In genomic region chr1:211527888-211528287, GRCh38 we compare ENCODE assay signal across 25 cellular contexts.
DNase-seq lines count a peak whose midpoint lies in the region; ATAC-seq lines count a peak whose summit lies in the region.
"Had no signal": no experiment of that assay in that cellular context is flagged by ENCODE, and none has a peak within 500 bp of the region (broad histone marks: within the 10 kb centered on the region; RNA-seq: fewer than 3 reads in every experiment).

No MANE protein-coding gene starts in this region.

- peak overlapping the region; percentile 61 to 89 (median 77) for H3K4me2 ChIP-seq in BLaER1 treated with 17β-estradiol and CSF1 and Interleukin-3, amounts not matched to agents 10 nM and 100 nM

- H3K4me1 ChIP-seq in BLaER1 treated with 17β-estradiol and CSF1 and Interleukin-3, amounts not matched to agents 10 nM and 100 nM: peaks cover 39 to 65% (median 55%) of the 10 kb centered on the region in 10 experiments
- H3K4me1 ChIP-seq: pancreas had no signal

- H3K36me3 ChIP-seq in BLaER1 treated with 17β-estradiol and CSF1 and Interleukin-3, amounts not matched to agents 10 nM and 100 nM: no peaks in the 10 kb centered on the region
- H3K36me3 ChIP-seq: pancreas had no signal

- H3K27ac ChIP-seq in BLaER1 treated with 17β-estradiol and CSF1 and Interleukin-3, amounts not matched to agents 10 nM and 100 nM: peak overlapping the region in 4 of 11 experiments; percentile 7 to 31 (median 12); a peak in 4 of 22 replicates
- H3K27ac ChIP-seq in layer of hippocampus (ENCODE audit: low read depth, low read length): peak overlapping the region; percentile 3
- H3K27ac ChIP-seq: epithelial cell of prostate, pancreas had no signal

- peak; percentile 20 for ATAC-seq in GM21619 (IDR thresholded peaks at IDR 0.05; ENCODE audit: unreplicated experiment)
- ATAC-seq: CD8-positive, alpha-beta T cell; pancreas; sciatic nerve had no signal

- DNase-seq in RPMI8226 (peak; percentile 78), HPDE6-E6E7 (ENCODE audit: extremely low spot score) (no peak), RKO (ENCODE audit: low spot score) (no peak), NCI-H446 treated with DMSO at 0.1 percent for 48 hours (lab: John Stamatoyannopoulos, UW) (no peak)
- DNase-seq: activated CD4-positive, alpha-beta T cell treated with anti-CD3 and anti-CD28 coated beads, Interleukin-2, amount 10 ng/mL, durations not matched to agents 24 days and 14 days; activated CD8-positive, alpha-beta memory T cell treated with anti-CD3 and anti-CD28 coated beads, Interleukin-2, amount 50 U/mL, for 48 hours; activated effector memory CD4-positive, alpha-beta T cell treated with anti-CD3 and anti-CD28 coated beads, Interleukin-2, amount 50 U/mL, for 16 hours; CD8-positive, alpha-beta T cell; dorsolateral prefrontal cortex; foreskin fibroblast; H9; islet precursor cell; mesenchymal stem cell; naive B cell; NCI-H1436 treated with DMSO at 0.1 percent for 48 hours; NCI-H2171; OCI-M1; pancreas; SIG-M5; T-helper 1 cell had no signal

- H3K9me3 ChIP-seq in BLaER1 treated with 17β-estradiol and CSF1 and Interleukin-3, amounts not matched to agents 10 nM and 100 nM (replicated peaks in 1 of 11): no peaks in the 10 kb centered on the region
- H3K9me3 ChIP-seq: pancreas had no signal

- H4K20me1 ChIP-seq in BLaER1 treated with 17β-estradiol and CSF1 and Interleukin-3, amounts not matched to agents 10 nM and 100 nM: no peaks in the 10 kb centered on the region; a peak in 1 of 22 replicates

- 0 out of 22 replicates have a peak overlapping the region, but pooled peaks of 2 of the 11 experiments have one; percentile 22 to 37 for H3K9ac ChIP-seq in BLaER1 treated with 17β-estradiol and CSF1 and Interleukin-3, amounts not matched to agents 10 nM and 100 nM

- no peak overlapping the region for H3K4me3 ChIP-seq in BLaER1 treated with 17β-estradiol and CSF1 and Interleukin-3, amounts not matched to agents 10 nM and 100 nM
- H3K4me3 ChIP-seq: dorsolateral prefrontal cortex, pancreas had no signal

- no peaks in the 10 kb centered on the region for H3K27me3 ChIP-seq in BLaER1 treated with 17β-estradiol and CSF1 and Interleukin-3, amounts not matched to agents 10 nM and 100 nM
- no peaks in the 10 kb centered on the region for H3K27me3 ChIP-seq in layer of hippocampus (ENCODE audit: control insufficient read depth, insufficient read depth, low read length)
- H3K27me3 ChIP-seq: dorsolateral prefrontal cortex, pancreas had no signal
